Comparison of ENCODE assay signal across 9 cellular contexts in genomic region chr11:64232182-64233018, GRCh38. TPM values are rescaled to one million over a fixed set of nuclear protein-coding genes. Genes with fewer than 3 reads are reported as not detected.
DNase-seq lines count a peak whose midpoint lies in the region; TF ChIP-seq lines count a peak whose summit lies in the region.
"Had no signal": no experiment of that assay in that cellular context is flagged by ENCODE, and none has a peak within 500 bp of the region (broad histone marks: within the 10 kb centered on the region; RNA-seq: fewer than 3 reads in every experiment).

No MANE protein-coding gene starts in this region.

- no peak overlapping the region for H2BK120ac ChIP-seq in mesendoderm (ENCODE audit: low read depth, low read length)

- no CpG with 5 or more reads among the region's 15 CpGs for WGBS in mesendoderm (ENCODE audit: extremely low coverage, insufficient coverage, low lambda C conversion rate)

- H3K27me3 Mint-ChIP-seq in Calu3 (ENCODE audit: unreplicated experiment), result no peaks in the 10 kb centered on the region
- H3K27me3 Mint-ChIP-seq in activated CD4-positive, alpha-beta memory T cell treated with anti-CD3 and anti-CD28 coated beads for 36 hours, result no peaks in the 10 kb centered on the region

- no peak overlapping the region for H3K4me3 ChIP-seq in mesendoderm (ENCODE audit: low read length)

- no peak overlapping the region for H3K18ac ChIP-seq in mesendoderm (ENCODE audit: low read length)

- peaks cover 81% of the 10 kb centered on the region for H3K36me3 Mint-ChIP-seq in Calu3 (ENCODE audit: insufficient read depth, unreplicated experiment)
- H3K36me3 Mint-ChIP-seq in activated CD4-positive, alpha-beta memory T cell treated with anti-CD3 and anti-CD28 coated beads for 36 hours, result peaks cover 8% of the 10 kb centered on the region

- H3K4ac ChIP-seq in mesendoderm (ENCODE audit: low read depth, low read length), result no peak overlapping the region

- POLR2A ChIA-PET in activated CD4-positive, alpha-beta memory T cell treated with anti-CD3 and anti-CD28 coated beads for 36 hours (lab: Charles Lee), result interaction anchor here (1.6 to 2.0 kb wide), 2 partner anchors 9 to 26 kb away, joined by 5 to 10 read pairs; partner anchors contain the start of genes FERMT3 and FKBP2

- H3K4me1 ChIP-seq in mesendoderm (ENCODE audit: control insufficient read depth, low read depth, low read length), result peaks cover 4% of the 10 kb centered on the region

- no peak overlapping the region for H2AK5ac ChIP-seq in mesendoderm (ENCODE audit: low read length)

- H3K4me1 Mint-ChIP-seq in Calu3 (ENCODE audit: low read depth, unreplicated experiment), result peaks cover 15% of the 10 kb centered on the region
- peaks cover 36% of the 10 kb centered on the region for H3K4me1 Mint-ChIP-seq in activated CD4-positive, alpha-beta memory T cell treated with anti-CD3 and anti-CD28 coated beads for 36 hours (ENCODE audit: low read depth)

- no peak overlapping the region for H3K9ac ChIP-seq in mesendoderm (ENCODE audit: low read length)

- H2BK15ac ChIP-seq in mesendoderm (replicated peaks; ENCODE audit: low read depth), result no peak overlapping the region

- peak overlapping the region; percentile 92 for H3K4me3 Mint-ChIP-seq in Calu3 (ENCODE audit: low read depth, unreplicated experiment)
- H3K4me3 Mint-ChIP-seq in activated CD4-positive, alpha-beta memory T cell treated with anti-CD3 and anti-CD28 coated beads for 36 hours, result peak overlapping the region; percentile 79

- no peak for TF ChIP-seq CTCF in Calu3 (IDR thresholded peaks at IDR 0.05; ENCODE audit: unreplicated experiment)

- intact Hi-C loops in Calu3 (cut with micrococcal nuclease; ENCODE audit: unreplicated experiment), result no loop called here
- intact Hi-C loops in activated CD4-positive, alpha-beta memory T cell treated with anti-CD3 and anti-CD28 coated beads for 36 hours (cut with micrococcal nuclease), result no loop called here

- H3K4me2 ChIP-seq in mesendoderm (ENCODE audit: low read length), result no peak overlapping the region

- H4K5ac ChIP-seq in mesendoderm (ENCODE audit: low read length), result no peak overlapping the region

- H3K27me3 ChIP-seq in mesendoderm (ENCODE audit: insufficient read depth, low read length, poor library complexity), result no peaks in the 10 kb centered on the region

- BruUV-seq in Calu3 (replicated peaks; lab: Mats Ljungman, UMichigan), result no TSS peak

- no peak overlapping the region for H2BK5ac ChIP-seq in mesendoderm (ENCODE audit: low read length)

- peak overlapping the region; percentile 34 for H3K56ac ChIP-seq in mesendoderm (ENCODE audit: low read length)

- no peak overlapping the region for H3K27ac ChIP-seq in mesendoderm (ENCODE audit: low read depth, low read length)

- no peak overlapping the region for H3K23ac ChIP-seq in mesendoderm (ENCODE audit: low read length)

- H3K79me2 ChIP-seq in mesendoderm (ENCODE audit: control insufficient read depth, insufficient read depth, low read length), result no peaks in the 10 kb centered on the region

- H3K79me1 ChIP-seq in mesendoderm (ENCODE audit: low read length), result peaks cover 2% of the 10 kb centered on the region

- CTCF ChIA-PET in Calu3 (lab: Charles Lee), result no interaction called here
- CTCF ChIA-PET in activated CD4-positive, alpha-beta memory T cell treated with anti-CD3 and anti-CD28 coated beads for 36 hours (lab: Charles Lee), result interaction anchor here (0.7 to 3.4 kb wide), 5 partner anchors 20 to 232 kb away, joined by 3 to 14 read pairs (median 3); no protein-coding TSS in a partner anchor

- no peak overlapping the region for H3K27ac Mint-ChIP-seq in Calu3 (ENCODE audit: unreplicated experiment)
- no peak overlapping the region for H3K27ac Mint-ChIP-seq in activated CD4-positive, alpha-beta memory T cell treated with anti-CD3 and anti-CD28 coated beads for 36 hours

- H3K36me3 ChIP-seq in mesendoderm (ENCODE audit: control insufficient read depth, insufficient read depth, low read length), result no peaks in the 10 kb centered on the region

- no peaks in the 10 kb centered on the region for H3K9me3 Mint-ChIP-seq in Calu3 (ENCODE audit: low read depth, unreplicated experiment)
- H3K9me3 Mint-ChIP-seq in activated CD4-positive, alpha-beta memory T cell treated with anti-CD3 and anti-CD28 coated beads for 36 hours, result no peaks in the 10 kb centered on the region

- no peak for DNase-seq in Calu3
- DNase-seq in activated CD4-positive, alpha-beta memory T cell treated with anti-CD3 and anti-CD28 coated beads for 36 hours, result no peak
- DNase-seq in mesendoderm, result no peak
- no peak for DNase-seq in GDM1 (lab: John Stamatoyannopoulos, UW)
- DNase-seq in pons (ENCODE audit: low spot score), result no peak
- no peak for DNase-seq in HPDE6-E6E7 (ENCODE audit: extremely low spot score)
- DNase-seq: activated CD4-positive, alpha-beta T cell treated with anti-CD3 and anti-CD28 coated beads, Interleukin-2, amount 50 U/mL, for 48 hours; NCI-H2227 treated with DMSO at 0.1 percent for 48 hours; SHP77 treated with DMSO at 0.1 percent for 48 hours had no signal

- no peak overlapping the region for H4K8ac ChIP-seq in mesendoderm (ENCODE audit: low read depth, low read length)

RNA-seq across cellular contexts. Expression of gene VEGFB, which starts 2.0 kb away (rescaled TPM):
- 88.8 and 91.5 TPM in 2 replicates for total RNA-seq in Calu3 (2022)
- 10 to 100 TPM; 78.9 to 82.1 TPM for total RNA-seq in activated CD4-positive, alpha-beta memory T cell treated with anti-CD3 and anti-CD28 coated beads for 36 hours
- polyA plus RNA-seq in mesendoderm (2013, experiment 1 of 2), result 14.3 TPM
- polyA plus RNA-seq in mesendoderm (2013, experiment 2 of 2), result 15.5 TPM

RNA-seq across cellular contexts. Expression of gene DNAJC4, which starts 2.1 kb away (rescaled TPM):
- 26.6 and 28.0 TPM in 2 replicates for total RNA-seq in Calu3 (2022)
- 10 to 100 TPM; 22.5 to 26.2 TPM for total RNA-seq in activated CD4-positive, alpha-beta memory T cell treated with anti-CD3 and anti-CD28 coated beads for 36 hours
- 10.4 TPM for polyA plus RNA-seq in mesendoderm (2013, experiment 1 of 2)
- 11.5 TPM for polyA plus RNA-seq in mesendoderm (2013, experiment 2 of 2)

RNA-seq across cellular contexts. Expression of gene NUDT22, which starts 6.3 kb away (rescaled TPM):
- total RNA-seq in Calu3 (2022), result 58.7 and 63.6 TPM in 2 replicates
- 10 to 100 TPM; 69.8 to 79.8 TPM for total RNA-seq in activated CD4-positive, alpha-beta memory T cell treated with anti-CD3 and anti-CD28 coated beads for 36 hours
- polyA plus RNA-seq in mesendoderm (2013, experiment 1 of 2), result 59.0 TPM
- 59.6 TPM for polyA plus RNA-seq in mesendoderm (2013, experiment 2 of 2)

RNA-seq across cellular contexts. Expression of gene TRPT1, which starts 6.4 kb away (rescaled TPM):
- total RNA-seq in Calu3 (2022), result 43.1 TPM in 2 replicates
- total RNA-seq in activated CD4-positive, alpha-beta memory T cell treated with anti-CD3 and anti-CD28 coated beads for 36 hours, result 10 to 100 TPM; 30.4 to 35.6 TPM
- 29.9 TPM for polyA plus RNA-seq in mesendoderm (2013, experiment 1 of 2)
- polyA plus RNA-seq in mesendoderm (2013, experiment 2 of 2), result 30.6 TPM

RNA-seq across cellular contexts. Expression of gene FKBP2, which starts 8.5 kb away (rescaled TPM):
- total RNA-seq in Calu3 (2022), result 87.4 and 91.3 TPM in 2 replicates
- 10 to 100 TPM; 28.7 to 34.9 TPM for total RNA-seq in activated CD4-positive, alpha-beta memory T cell treated with anti-CD3 and anti-CD28 coated beads for 36 hours
- polyA plus RNA-seq in mesendoderm (2013, experiment 1 of 2), result 47.8 TPM
- 45.9 TPM for polyA plus RNA-seq in mesendoderm (2013, experiment 2 of 2)
